In the genomic region with DNA sequence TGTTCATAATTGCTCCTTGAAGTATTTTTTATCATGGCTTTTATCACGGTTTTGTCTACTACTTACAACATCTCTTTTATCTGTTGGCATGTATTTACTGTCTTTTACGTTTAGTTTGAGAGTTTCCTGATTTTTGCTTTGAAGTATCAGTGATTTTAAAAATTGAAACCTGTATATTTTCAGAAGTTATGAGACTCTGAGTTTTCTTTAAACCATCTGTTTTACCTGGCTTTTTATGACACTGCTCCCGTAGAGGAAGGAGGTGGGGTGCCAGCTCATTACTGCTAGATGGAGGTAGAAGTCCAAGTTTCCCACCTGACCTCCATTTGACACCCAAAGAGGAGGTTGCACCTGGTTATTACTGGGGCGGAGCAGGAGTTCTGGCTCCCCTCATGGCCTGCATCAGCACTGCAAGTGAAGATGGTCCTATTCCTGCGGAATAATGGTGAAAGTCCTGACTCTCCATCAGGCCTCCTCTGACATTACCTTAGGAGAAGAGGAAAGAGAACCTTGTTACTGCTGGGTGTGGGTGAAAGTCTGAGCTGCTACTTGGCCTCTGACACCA, we compare ENCODE assay signal across 9 cellular contexts. TPM values are rescaled to one million over a fixed set of nuclear protein-coding genes. Genes with fewer than 3 reads are reported as not detected.
DNase-seq lines count a peak whose midpoint lies in the region; ATAC-seq and TF ChIP-seq lines count a peak whose summit lies in the region.
"Had no signal": no experiment of that assay in that cellular context is flagged by ENCODE, and none has a peak within 500 bp of the region (broad histone marks: within the 10 kb centered on the region; RNA-seq: fewer than 3 reads in every experiment).

No MANE protein-coding gene starts in this region.

- H3K9me3 ChIP-seq in RWPE2 (ENCODE audit: severe bottlenecking), result no peaks in the 10 kb centered on the region
- H3K9me3 ChIP-seq in colonic mucosa, result no peaks in the 10 kb centered on the region

- H3K4me1 Mint-ChIP-seq in activated CD4-positive, alpha-beta T cell treated with anti-CD3 and anti-CD28 coated beads for 36 hours, result peaks cover 48% of the 10 kb centered on the region

- H3K9ac ChIP-seq in colonic mucosa (ENCODE audit: low read depth in 2 of 2, low read length in 2 of 2), result no peak overlapping the region

- intact Hi-C loops in activated CD4-positive, alpha-beta T cell treated with anti-CD3 and anti-CD28 coated beads for 36 hours (cut with DNase I, micrococcal nuclease), result no loop called here
- intact Hi-C loops in colonic mucosa (cut with DNase I), result loop anchor here (10.0 kb wide), 1 partner anchor 374 kb away; a partner anchor contains a TSS

- POLR2A ChIA-PET in activated CD4-positive, alpha-beta T cell treated with anti-CD3 and anti-CD28 coated beads for 36 hours (lab: Charles Lee), result interaction anchor here (1.0 kb wide), 1 partner anchor 11 kb away, joined by 3 read pairs; no protein-coding TSS in a partner anchor

- ATAC-seq in activated CD4-positive, alpha-beta T cell treated with anti-CD3 and anti-CD28 coated beads for 36 hours, result peak; percentile 57
- ATAC-seq in RWPE2 (ENCODE audit: low read depth) (peak; percentile 72), GM19467 (IDR thresholded peaks at IDR 0.05; ENCODE audit: unreplicated experiment) (no peak), GM18505 (IDR thresholded peaks at IDR 0.05; ENCODE audit: unreplicated experiment) (no peak)

- TF ChIP-seq CTCF in RWPE2 (IDR thresholded peaks at IDR 0.05; ENCODE audit: poor library complexity, severe bottlenecking), result peak; percentile 33
- peak; percentile 30 for TF ChIP-seq CTCF in colonic mucosa (IDR thresholded peaks at IDR 0.05)

- no peaks in the 10 kb centered on the region for H3K9me3 Mint-ChIP-seq in activated CD4-positive, alpha-beta T cell treated with anti-CD3 and anti-CD28 coated beads for 36 hours (ENCODE audit: low read depth)

- H3K36me3 Mint-ChIP-seq in activated CD4-positive, alpha-beta T cell treated with anti-CD3 and anti-CD28 coated beads for 36 hours (ENCODE audit: low read depth), result no peaks in the 10 kb centered on the region

- H3K4me1 ChIP-seq in RWPE2 (ENCODE audit: insufficient read depth, poor library complexity, severe bottlenecking), result no peaks in the 10 kb centered on the region
- no peaks in the 10 kb centered on the region for H3K4me1 ChIP-seq in colonic mucosa

- peak overlapping the region; percentile 41 for H3K4me3 Mint-ChIP-seq in activated CD4-positive, alpha-beta T cell treated with anti-CD3 and anti-CD28 coated beads for 36 hours

- H3K27me3 Mint-ChIP-seq in activated CD4-positive, alpha-beta T cell treated with anti-CD3 and anti-CD28 coated beads for 36 hours, result no peaks in the 10 kb centered on the region

- H3K27ac Mint-ChIP-seq in activated CD4-positive, alpha-beta T cell treated with anti-CD3 and anti-CD28 coated beads for 36 hours, result peak overlapping the region; percentile 34

- TF ChIP-seq POLR2A in GM18505 (IDR thresholded peaks at IDR 0.05; ENCODE audit: borderline replicate concordance, extremely low read depth, insufficient read depth, insufficient read length), result no peak

- H3K4me3 ChIP-seq in RWPE2 (ENCODE audit: severe bottlenecking) (no peak overlapping the region), colonic mucosa (no peak overlapping the region)

- H3K36me3 ChIP-seq in RWPE2 (ENCODE audit: low read depth) (no peaks in the 10 kb centered on the region), colonic mucosa (no peaks in the 10 kb centered on the region)

- H3K27me3 ChIP-seq in RWPE2 (ENCODE audit: insufficient read depth, poor library complexity, severe bottlenecking) (no peaks in the 10 kb centered on the region), colonic mucosa (no peaks in the 10 kb centered on the region)

- peak; percentile 63 for DNase-seq in activated CD4-positive, alpha-beta T cell treated with anti-CD3 and anti-CD28 coated beads for 36 hours
- no peak for DNase-seq in activated CD4-positive, alpha-beta T cell treated with anti-CD3 and anti-CD28 coated beads for 1 hour
- DNase-seq in RWPE2 (ENCODE audit: low spot score), result no peak
- DNase-seq in colonic mucosa, result peak; percentile 54
- DNase-seq in stimulated activated naive CD4-positive, alpha-beta T cell treated with Interleukin-2 at 50 U/mL for 16 hours (lab: John Stamatoyannopoulos, UW), result peak; percentile 42
- DNase-seq in activated CD8-positive, alpha-beta memory T cell treated with anti-CD3 and anti-CD28 coated beads, Interleukin-2, amount 50 U/mL, for 4 hours, result no peak
- DNase-seq: NCI-H1436 had no signal

- H3K27ac ChIP-seq in RWPE2 (ENCODE audit: poor library complexity, severe bottlenecking) (no peak overlapping the region), colonic mucosa (no peak overlapping the region)

- CTCF ChIA-PET in activated CD4-positive, alpha-beta T cell treated with anti-CD3 and anti-CD28 coated beads for 36 hours (lab: Charles Lee), result interaction anchor here (0.6 to 9.9 kb wide), 5 partner anchors 10 to 279 kb away, joined by 3 to 123 read pairs (median 4); a partner anchor contains a TSS

RNA-seq across cellular contexts. Expression of a gene that starts 10.0 kb away (rescaled TPM):
- 10 to 100 TPM; 30.9 to 33.4 TPM for total RNA-seq in activated CD4-positive, alpha-beta T cell treated with anti-CD3 and anti-CD28 coated beads for 36 hours
- total RNA-seq in colonic mucosa, result 10 to 100 TPM; 21.8 to 23.5 TPM

Comparison
In these comparisons a context has a peak if more than half of its experiments do, and no peak if none do; other contexts are left out.
1. DNase-seq: peak in activated CD4-positive, alpha-beta T cell treated with anti-CD3 and anti-CD28 coated beads for 36 hours (single experiment), colonic mucosa (single experiment) and stimulated activated naive CD4-positive, alpha-beta T cell treated with Interleukin-2 at 50 U/mL for 16 hours (single experiment); none in activated CD4-positive, alpha-beta T cell treated with anti-CD3 and anti-CD28 coated beads for 1 hour (single experiment), RWPE2 (single experiment) and activated CD8-positive, alpha-beta memory T cell treated with anti-CD3 and anti-CD28 coated beads, Interleukin-2, amount 50 U/mL, for 4 hours (single experiment).
2. ATAC-seq: peak in activated CD4-positive, alpha-beta T cell treated with anti-CD3 and anti-CD28 coated beads for 36 hours (single experiment) and RWPE2 (single experiment); none in GM19467 (single experiment) and GM18505 (single experiment).